11 cellular contexts compared by ENCODE assay signal in the genomic region with DNA sequence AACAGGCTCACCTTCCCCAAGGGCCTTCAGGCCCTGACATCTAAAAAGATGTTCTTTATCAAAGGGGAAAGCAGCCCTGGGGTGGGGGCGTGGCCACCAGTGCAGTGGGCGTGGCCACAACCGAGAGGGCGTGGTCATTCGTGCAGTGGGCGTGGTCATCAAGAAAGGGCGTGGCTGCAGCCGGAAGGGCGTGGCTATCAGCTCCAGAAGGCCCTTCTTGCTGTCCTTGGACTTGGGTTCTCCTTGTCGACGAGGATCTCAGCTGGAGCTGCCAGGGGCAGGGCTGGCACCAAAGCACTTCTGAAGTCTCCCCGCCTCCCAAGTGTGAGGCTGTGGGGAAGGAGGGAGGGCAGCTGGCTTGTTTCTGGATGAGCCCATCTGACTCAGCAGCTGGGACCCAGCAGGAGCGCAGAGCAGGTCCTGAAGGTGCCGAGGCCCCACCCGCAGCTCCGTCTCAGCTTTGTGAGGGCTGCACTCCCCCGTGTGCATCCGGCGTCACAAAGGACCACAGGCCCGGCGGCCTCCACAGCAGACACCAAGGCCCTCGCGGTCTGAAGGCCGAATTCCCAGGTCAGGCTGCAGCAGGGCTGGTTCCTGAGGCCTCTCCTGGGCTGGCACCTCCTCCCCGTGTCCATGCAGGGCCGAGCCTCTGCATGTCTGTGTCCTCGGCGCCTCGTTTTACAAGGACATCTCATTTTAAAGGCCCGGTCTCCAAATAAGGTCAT. TPM values are rescaled to one million over a fixed set of nuclear protein-coding genes. Genes with fewer than 3 reads are reported as not detected.
A peak's percentile ranks its signal among the peaks of the same experiment; 100 is the strongest.
DNase-seq lines count a peak whose midpoint lies in the region; ATAC-seq and FAIRE-seq lines count a peak whose summit lies in the region.
"Had no signal": no experiment of that assay in that cellular context is flagged by ENCODE, and none has a peak within 500 bp of the region (broad histone marks: within the 10 kb centered on the region; RNA-seq: fewer than 3 reads in every experiment).

No MANE protein-coding gene starts in this region.

- no peak overlapping the region for H3K27ac Mint-ChIP-seq in activated CD4-positive, alpha-beta T cell treated with anti-CD3 and anti-CD28 coated beads, Interleukin-2, amount 10 ng/mL, durations not matched to agents 7 days and 5 days
- H3K27ac Mint-ChIP-seq in immature natural killer cell: no peak overlapping the region
- H3K27ac Mint-ChIP-seq: progenitor cell of endocrine pancreas had no signal

- intact Hi-C loops in left colon (cut with DNase I, micrococcal nuclease): loop anchor here in 1 of 2 donors (10.0 kb wide), 1 partner anchor 79 kb away; no protein-coding TSS in a partner anchor

- peaks cover 6% of the 10 kb centered on the region for H3K4me1 Mint-ChIP-seq in activated CD4-positive, alpha-beta T cell treated with anti-CD3 and anti-CD28 coated beads, Interleukin-2, amount 10 ng/mL, durations not matched to agents 7 days and 5 days
- H3K4me1 Mint-ChIP-seq in immature natural killer cell: no peaks in the 10 kb centered on the region

- POLR2A ChIA-PET in activated CD4-positive, alpha-beta T cell treated with anti-CD3 and anti-CD28 coated beads, Interleukin-2, amount 10 ng/mL, durations not matched to agents 7 days and 5 days (lab: Charles Lee): no interaction called here

- peak; percentile 66 for FAIRE-seq in GM19239 (lab: Jason Lieb, UNC)

- no peaks in the 10 kb centered on the region for H3K27me3 Mint-ChIP-seq in activated CD4-positive, alpha-beta T cell treated with anti-CD3 and anti-CD28 coated beads, Interleukin-2, amount 10 ng/mL, durations not matched to agents 7 days and 5 days
- peaks cover 0 to 4% (median 4%) of the 10 kb centered on the region in 3 donors for H3K27me3 Mint-ChIP-seq in immature natural killer cell (ENCODE audit: low read depth in 3 of 3)
- H3K27me3 Mint-ChIP-seq: progenitor cell of endocrine pancreas had no signal

- ATAC-seq in left colon: peak; percentile 75
- no peak for ATAC-seq in GM21381 (IDR thresholded peaks at IDR 0.05; ENCODE audit: unreplicated experiment)
- no peak for ATAC-seq in HG03159 (IDR thresholded peaks at IDR 0.05; ENCODE audit: unreplicated experiment)
- no peak for ATAC-seq in HG03039 (IDR thresholded peaks at IDR 0.05; ENCODE audit: unreplicated experiment)

- no peaks in the 10 kb centered on the region for H3K9me3 Mint-ChIP-seq in activated CD4-positive, alpha-beta T cell treated with anti-CD3 and anti-CD28 coated beads, Interleukin-2, amount 10 ng/mL, durations not matched to agents 7 days and 5 days
- H3K9me3 Mint-ChIP-seq in immature natural killer cell: no peaks in the 10 kb centered on the region

- no peak overlapping the region for H3K4me3 Mint-ChIP-seq in activated CD4-positive, alpha-beta T cell treated with anti-CD3 and anti-CD28 coated beads, Interleukin-2, amount 10 ng/mL, durations not matched to agents 7 days and 5 days
- no peak overlapping the region for H3K4me3 Mint-ChIP-seq in immature natural killer cell

- DNase-seq in AG08396 (ENCODE audit: low spot score) (peak; percentile 63), GM19239 (ENCODE audit: insufficient read length, low spot score) (no peak), left colon (peak; percentile 40 to 55), immature natural killer cell (no peak)
- peak; percentile 16 for DNase-seq in activated CD4-positive, alpha-beta T cell treated with anti-CD3 and anti-CD28 coated beads, Interleukin-2, amount 10 ng/mL, durations not matched to agents 7 days and 5 days
- DNase-seq: DMS79 treated with DMSO at 0.1 percent for 48 hours, NCI-H774 had no signal

- H3K36me3 Mint-ChIP-seq in activated CD4-positive, alpha-beta T cell treated with anti-CD3 and anti-CD28 coated beads, Interleukin-2, amount 10 ng/mL, durations not matched to agents 7 days and 5 days (ENCODE audit: low read depth): no peaks in the 10 kb centered on the region
- no peaks in the 10 kb centered on the region for H3K36me3 Mint-ChIP-seq in immature natural killer cell

- CTCF ChIA-PET in activated CD4-positive, alpha-beta T cell treated with anti-CD3 and anti-CD28 coated beads, Interleukin-2, amount 10 ng/mL, durations not matched to agents 7 days and 5 days (lab: Charles Lee): interaction anchor here (0.9 to 1.7 kb wide), 3 partner anchors 10 to 12 kb away, joined by 3 to 5 read pairs (median 4); partner anchors contain the start of gene PDE9A

RNA-seq across cellular contexts. Expression of gene PDE9A, which starts 12.8 kb away (rescaled TPM):
- 1 to 10 TPM; 4.7 to 6.1 TPM for total RNA-seq in activated CD4-positive, alpha-beta T cell treated with anti-CD3 and anti-CD28 coated beads, Interleukin-2, amount 10 ng/mL, durations not matched to agents 7 days and 5 days
- 100 to 1,000 TPM; 117 to 236 TPM for total RNA-seq in left colon
- polyA plus RNA-seq in immature natural killer cell: 1 to 10 TPM in 1 of 3 donors, under 1 TPM in 2; 0.40 to 2.3 (median 0.61) TPM

Comparison
In these comparisons a context has a peak if more than half of its experiments do, and no peak if none do; other contexts are left out.
1. DNase-seq: peak in AG08396 (single experiment), activated CD4-positive, alpha-beta T cell treated with anti-CD3 and anti-CD28 coated beads, Interleukin-2, amount 10 ng/mL, durations not matched to agents 7 days and 5 days (single experiment) and left colon (2 of 2); none in GM19239 (single experiment) and immature natural killer cell (0 of 3).
2. RNA of gene PDE9A, which starts 12.8 kb away (total RNA-seq): 117 to 236 TPM in left colon; 4.7 to 6.1 TPM in activated CD4-positive, alpha-beta T cell treated with anti-CD3 and anti-CD28 coated beads, Interleukin-2, amount 10 ng/mL, durations not matched to agents 7 days and 5 days; every median in the first group is over 10 times any median in the second.